In genomic region chr20:32012159-32012682, GRCh38 we compare ENCODE assay signal across 21 cellular contexts. TPM values are rescaled to one million over a fixed set of nuclear protein-coding genes. Genes with fewer than 3 reads are reported as not detected.
"Had no signal": no experiment of that assay in that cellular context is flagged by ENCODE, and none has a peak within 500 bp of the region (broad histone marks: within the 10 kb centered on the region; RNA-seq: fewer than 3 reads in every experiment).

No MANE protein-coding gene starts in this region.

- H3K9me3 Mint-ChIP-seq: activated B cell treated with CpG ODN at 0.5 μM for 24 hours; activated CD4-positive, alpha-beta T cell treated with anti-CD3 and anti-CD28 coated beads, Interleukin-2, amount 10 ng/mL, durations not matched to agents 24 days and 14 days; activated naive CD4-positive, alpha-beta T cell treated with anti-CD3 and anti-CD28 coated beads for 36 hours; activated T-cell treated with anti-CD3 and anti-CD28 coated beads, Interleukin-2, amount 50 U/mL, for 4 hours; endodermal cell; naive thymus-derived CD4-positive, alpha-beta T cell; T-helper 2 cell treated with Interferon-gamma antibody and Interleukin-4, amounts not matched to agents 5 μg/mL and 100 μg/mL, for 36 hours had no signal

- H3K27ac Mint-ChIP-seq: activated B cell treated with CpG ODN at 0.5 μM for 24 hours; activated CD4-positive, alpha-beta T cell treated with anti-CD3 and anti-CD28 coated beads, Interleukin-2, amount 10 ng/mL, durations not matched to agents 24 days and 14 days; activated CD8-positive, alpha-beta T cell treated with anti-CD3 and anti-CD28 coated beads, Interleukin-2, amount 10 ng/mL, durations not matched to agents 7 days and 5 days; activated naive CD4-positive, alpha-beta T cell treated with anti-CD3 and anti-CD28 coated beads for 36 hours; brain; endodermal cell; naive thymus-derived CD4-positive, alpha-beta T cell; T-helper 2 cell treated with Interferon-gamma antibody and Interleukin-4, amounts not matched to agents 5 μg/mL and 100 μg/mL, for 36 hours had no signal

- H3K36me3 Mint-ChIP-seq: brain had no signal

- H3K9ac ChIP-seq: parathyroid adenoma had no signal

- H3K9me3 ChIP-seq: colonic mucosa, left lung, suprapubic skin, transverse colon had no signal

- H3K36me3 ChIP-seq: colonic mucosa, left lung, suprapubic skin, transverse colon had no signal

- H3K27ac ChIP-seq: colonic mucosa, left lung, parathyroid adenoma, suprapubic skin, transverse colon had no signal

- DNase-seq: activated B cell treated with CpG ODN at 0.5 μM for 24 hours; activated CD4-positive, alpha-beta T cell treated with anti-CD3 and anti-CD28 coated beads, Interleukin-2, amount 10 ng/mL, durations not matched to agents 24 days and 14 days; activated CD8-positive, alpha-beta T cell treated with anti-CD3 and anti-CD28 coated beads, Interleukin-2, amount 10 ng/mL, durations not matched to agents 7 days and 5 days; activated naive CD4-positive, alpha-beta T cell treated with anti-CD3 and anti-CD28 coated beads for 36 hours; activated T-cell treated with anti-CD3 and anti-CD28 coated beads, Interleukin-2, amount 50 U/mL, for 4 hours; central memory CD4-positive, alpha-beta T cell; colonic mucosa; endodermal cell; left lung; mesendoderm; naive thymus-derived CD4-positive, alpha-beta T cell; stimulated activated CD4-positive, alpha-beta T cell treated with anti-CD3 and anti-CD28 coated beads, Interleukin-2, amount 100 ng/mL, for 24 hours; stimulated activated naive CD8-positive, alpha-beta T cell treated with anti-CD3 and anti-CD28 coated beads, Interleukin-15, Interleukin-2, amounts not matched to agents 100 U/mL and 50 U/mL, for 24 hours; transverse colon had no signal

- H3K79me2 ChIP-seq: parathyroid adenoma had no signal

- H3K4me1 ChIP-seq: colonic mucosa, parathyroid adenoma, suprapubic skin, transverse colon had no signal

- H3K4me3 Mint-ChIP-seq: activated B cell treated with CpG ODN at 0.5 μM for 24 hours; activated CD4-positive, alpha-beta T cell treated with anti-CD3 and anti-CD28 coated beads, Interleukin-2, amount 10 ng/mL, durations not matched to agents 24 days and 14 days; activated CD8-positive, alpha-beta T cell treated with anti-CD3 and anti-CD28 coated beads, Interleukin-2, amount 10 ng/mL, durations not matched to agents 7 days and 5 days; activated naive CD4-positive, alpha-beta T cell treated with anti-CD3 and anti-CD28 coated beads for 36 hours; activated T-cell treated with anti-CD3 and anti-CD28 coated beads, Interleukin-2, amount 50 U/mL, for 4 hours; brain; endodermal cell; T-helper 2 cell treated with Interferon-gamma antibody and Interleukin-4, amounts not matched to agents 5 μg/mL and 100 μg/mL, for 36 hours had no signal

- H3K4me1 Mint-ChIP-seq: activated B cell treated with CpG ODN at 0.5 μM for 24 hours had no signal

- ATAC-seq: activated CD8-positive, alpha-beta T cell treated with anti-CD3 and anti-CD28 coated beads, Interleukin-2, amount 10 ng/mL, durations not matched to agents 7 days and 5 days; activated T-cell treated with anti-CD3 and anti-CD28 coated beads, Interleukin-2, amount 50 U/mL, for 4 hours; left lung; naive thymus-derived CD4-positive, alpha-beta T cell; stimulated activated naive CD8-positive, alpha-beta T cell treated with anti-CD3 and anti-CD28 coated beads, Interleukin-15, Interleukin-2, amounts not matched to agents 100 U/mL and 50 U/mL, for 24 hours had no signal

- H2AFZ ChIP-seq: parathyroid adenoma had no signal

- H3K4me3 ChIP-seq: colonic mucosa, transverse colon had no signal

RNA-seq across cellular contexts. Expression of gene CCM2L, which starts 2.0 kb away (rescaled TPM):
- total RNA-seq: activated CD4-positive, alpha-beta T cell treated with anti-CD3 and anti-CD28 coated beads, Interleukin-2, amount 10 ng/mL, durations not matched to agents 24 days and 14 days; activated CD8-positive, alpha-beta T cell treated with anti-CD3 and anti-CD28 coated beads, Interleukin-2, amount 10 ng/mL, durations not matched to agents 7 days and 5 days; activated naive CD4-positive, alpha-beta T cell treated with anti-CD3 and anti-CD28 coated beads for 36 hours; activated T-cell treated with anti-CD3 and anti-CD28 coated beads, Interleukin-2, amount 50 U/mL, for 4 hours; epithelial cell of proximal tubule; kidney epithelial cell; naive thymus-derived CD4-positive, alpha-beta T cell had no signal
- polyA plus RNA-seq: naive thymus-derived CD4-positive, alpha-beta T cell had no signal

RNA-seq across cellular contexts. Expression of gene HCK, which starts 39.8 kb away (rescaled TPM):
- total RNA-seq: activated CD4-positive, alpha-beta T cell treated with anti-CD3 and anti-CD28 coated beads, Interleukin-2, amount 10 ng/mL, durations not matched to agents 24 days and 14 days; activated CD8-positive, alpha-beta T cell treated with anti-CD3 and anti-CD28 coated beads, Interleukin-2, amount 10 ng/mL, durations not matched to agents 7 days and 5 days; activated naive CD4-positive, alpha-beta T cell treated with anti-CD3 and anti-CD28 coated beads for 36 hours; epithelial cell of proximal tubule had no signal

RNA-seq across cellular contexts. Expression of gene XKR7, which starts 44.3 kb away (rescaled TPM):
- total RNA-seq: activated CD4-positive, alpha-beta T cell treated with anti-CD3 and anti-CD28 coated beads, Interleukin-2, amount 10 ng/mL, durations not matched to agents 24 days and 14 days; activated T-cell treated with anti-CD3 and anti-CD28 coated beads, Interleukin-2, amount 50 U/mL, for 4 hours; mucosa of gallbladder; suprapubic skin had no signal
- polyA plus RNA-seq: naive thymus-derived CD4-positive, alpha-beta T cell had no signal
